In the genomic region with DNA sequence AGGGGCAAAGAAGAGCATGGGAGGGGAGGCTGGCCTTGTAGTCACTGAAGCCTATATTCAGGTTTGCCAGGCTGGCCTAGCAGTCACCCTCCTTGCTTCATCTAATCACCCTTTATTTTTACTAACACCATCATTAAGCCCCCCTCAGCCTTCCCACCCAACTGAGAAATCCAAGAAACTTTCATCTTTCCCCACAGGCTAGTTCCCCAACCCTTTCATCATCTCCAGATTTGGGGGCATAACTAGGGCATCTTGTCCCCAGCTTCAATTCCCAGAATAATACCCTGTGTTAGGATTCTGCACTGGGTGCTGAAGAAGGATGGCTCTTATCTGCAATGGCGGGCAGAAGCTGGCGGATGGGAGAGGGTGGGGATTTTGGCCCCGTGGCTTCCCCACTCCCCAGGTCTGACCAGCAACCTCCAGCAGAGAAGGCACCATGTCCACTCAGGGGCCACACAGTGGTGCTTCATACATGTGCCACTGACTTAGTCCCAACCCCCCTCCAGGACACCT, we compare ENCODE assay signal across 17 cellular contexts. TPM values are rescaled to one million over a fixed set of nuclear protein-coding genes. Genes with fewer than 3 reads are reported as not detected.
A peak's percentile ranks its signal among the peaks of the same experiment; 100 is the strongest.
DNase-seq lines count a peak whose midpoint lies in the region; ATAC-seq and TF ChIP-seq lines count a peak whose summit lies in the region.
"Had no signal": no experiment of that assay in that cellular context is flagged by ENCODE, and none has a peak within 500 bp of the region (broad histone marks: within the 10 kb centered on the region; RNA-seq: fewer than 3 reads in every experiment).

No MANE protein-coding gene starts in this region.

- no peak overlapping the region for H2BK12ac ChIP-seq in H9 (ENCODE audit: insufficient read length, low read depth, low read length)

- H3K56ac ChIP-seq in IMR-90 (ENCODE audit: extremely low read depth, insufficient read depth, low read length) = no peak overlapping the region
- no peak overlapping the region for H3K56ac ChIP-seq in H9 (ENCODE audit: insufficient read length, low read depth, low read length)

- no peak overlapping the region for H4K5ac ChIP-seq in IMR-90 (ENCODE audit: low read depth, low read length)
- H4K5ac ChIP-seq in H9 (ENCODE audit: insufficient read length, low read depth, low read length) = no peak overlapping the region

- no peak overlapping the region for H3K4me3 ChIP-seq in IMR-90 (ENCODE audit: insufficient read depth, low read depth, low read length)
- no peak overlapping the region for H3K4me3 ChIP-seq in spleen
- no peak overlapping the region for H3K4me3 ChIP-seq in MM.1S (ENCODE audit: low read length)

- H3K23me2 ChIP-seq in H9 (ENCODE audit: insufficient read length, low read depth, low read length, poor library complexity, severe bottlenecking) = no peaks in the 10 kb centered on the region

- H3K9me1 ChIP-seq in IMR-90 (ENCODE audit: insufficient read depth, low read length) = peaks cover 17% of the 10 kb centered on the region

- in situ Hi-C loops in IMR-90 (cut with MboI; ENCODE audit: low sequenced_read_pairs) = no loop called here

- H2BK5ac ChIP-seq in IMR-90 (ENCODE audit: low read depth, low read length, poor library complexity, severe bottlenecking) (no peak overlapping the region), H9 (ENCODE audit: insufficient read length, low read length) (no peak overlapping the region)

- no peak overlapping the region for H3K4me3 Mint-ChIP-seq in activated naive CD4-positive, alpha-beta T cell treated with anti-CD3 and anti-CD28 coated beads, Interleukin-2, amount 10 ng/mL, durations not matched to agents 7 days and 5 days
- H3K4me3 Mint-ChIP-seq in glutamatergic neuron (ENCODE audit: unreplicated experiment) (peak overlapping the region; percentile 20), H9 (no peak overlapping the region)
- H3K4me3 Mint-ChIP-seq: CD4-positive, alpha-beta memory T cell had no signal

- TF ChIP-seq CTCF in IMR-90 (conservative IDR thresholded peaks at IDR 0.05; ENCODE audit: low read depth, low read length) = no peak
- no peak for TF ChIP-seq CTCF in glutamatergic neuron (IDR thresholded peaks at IDR 0.05; ENCODE audit: partially characterized antibody, unreplicated experiment)
- TF ChIP-seq CTCF in spleen (IDR thresholded peaks at IDR 0.05 in 8 of 11, conservative IDR thresholded peaks at IDR 0.05 in 3 of 11) = no peak
- TF ChIP-seq CTCF in MM.1S (IDR thresholded peaks at IDR 0.05; ENCODE audit: low read length) = no peak
- TF ChIP-seq CTCF in H9 (conservative IDR thresholded peaks at IDR 0.05) = no peak

- intact Hi-C loops in IMR-90 (cut with micrococcal nuclease) = no loop called here
- intact Hi-C loops in spleen (cut with DNase I; ENCODE audit: low total_unique reads) = no loop called here

- H3K9me3 ChIP-seq in IMR-90 (ENCODE audit: control insufficient read depth, insufficient read depth, low read length) (no peaks in the 10 kb centered on the region; the same call in 1 of the 2 replicates), spleen (no peaks in the 10 kb centered on the region), MM.1S (replicated peaks; ENCODE audit: insufficient read depth, low read length) (no peaks in the 10 kb centered on the region), H9 (ENCODE audit: control insufficient read depth, low read depth, low read length) (no peaks in the 10 kb centered on the region)
- H3K9me3 ChIP-seq: BE2C had no signal

- H3K4ac ChIP-seq in IMR-90 (ENCODE audit: low read depth, low read length) (no peak overlapping the region), H9 (ENCODE audit: low read depth, low read length) (no peak overlapping the region)

- H2BK15ac ChIP-seq in IMR-90 (ENCODE audit: low read depth, low read length) (no peak overlapping the region), H9 (ENCODE audit: low read depth, low read length) (no peak overlapping the region)

- DNase-seq in activated naive CD4-positive, alpha-beta T cell treated with anti-CD3 and anti-CD28 coated beads, Interleukin-2, amount 10 ng/mL, durations not matched to agents 7 days and 5 days = no peak
- DNase-seq in activated naive CD4-positive, alpha-beta T cell treated with anti-CD3 and anti-CD28 coated beads, Interleukin-2, amount 50 U/mL, for 72 hours (ENCODE audit: low spot score in 2 of 2) = no peak
- DNase-seq in IMR-90 (no peak), glutamatergic neuron (no peak), spleen (peak; percentile 40), MM.1S (no peak), NCI-H1105 treated with DMSO at 0.1 percent for 48 hours (lab: John Stamatoyannopoulos, UW) (no peak), H9 (no peak)
- DNase-seq: ACHN; BE2C; Caco-2; CD4-positive, alpha-beta memory T cell; DND-41; GDM1 had no signal

- H3K14ac ChIP-seq in IMR-90 (replicated peaks; ENCODE audit: low read depth, low read length) = no peak overlapping the region
- H3K14ac ChIP-seq in H9 (ENCODE audit: insufficient read depth, low read length) = no peak overlapping the region

- H3K27me3 Mint-ChIP-seq in activated naive CD4-positive, alpha-beta T cell treated with anti-CD3 and anti-CD28 coated beads, Interleukin-2, amount 10 ng/mL, durations not matched to agents 7 days and 5 days = no peaks in the 10 kb centered on the region
- H3K27me3 Mint-ChIP-seq in glutamatergic neuron (ENCODE audit: unreplicated experiment) (peaks cover 3% of the 10 kb centered on the region), H9 (ENCODE audit: low read depth) (no peaks in the 10 kb centered on the region)
- H3K27me3 Mint-ChIP-seq: CD4-positive, alpha-beta memory T cell had no signal

- no peaks in the 10 kb centered on the region for H3K9me2 ChIP-seq in MM.1S (replicated peaks; ENCODE audit: insufficient read depth, low read length)

- dilution Hi-C loops in IMR-90 (cut with HindIII; ENCODE audit: low sequenced_read_pairs, unreplicated experiment) = no loop called here

- no peak overlapping the region for H4K91ac ChIP-seq in IMR-90 (ENCODE audit: insufficient read depth, low read depth, low read length)
- H4K91ac ChIP-seq in H9 (ENCODE audit: insufficient read length, low read depth, low read length) = no peak overlapping the region

- peak overlapping the region; percentile 70 for H3K27ac Mint-ChIP-seq in activated naive CD4-positive, alpha-beta T cell treated with anti-CD3 and anti-CD28 coated beads, Interleukin-2, amount 10 ng/mL, durations not matched to agents 7 days and 5 days
- H3K27ac Mint-ChIP-seq in activated naive CD4-positive, alpha-beta T cell treated with anti-CD3 and anti-CD28 coated beads, Interleukin-2, amount 50 U/mL, for 72 hours = peak overlapping the region in 1 of 2 donors; percentile 36
- H3K27ac Mint-ChIP-seq in glutamatergic neuron (ENCODE audit: unreplicated experiment) (no peak overlapping the region), H9 (no peak overlapping the region)

- no peak overlapping the region for H2AFZ ChIP-seq in IMR-90 (replicated peaks; ENCODE audit: low read length, poor library complexity)
- H2AFZ ChIP-seq in MM.1S (ENCODE audit: low read length) = no peak overlapping the region
- H2AFZ ChIP-seq in H9 (ENCODE audit: low read length) = no peak overlapping the region

- peaks cover 61% of the 10 kb centered on the region for H3K36me3 Mint-ChIP-seq in activated naive CD4-positive, alpha-beta T cell treated with anti-CD3 and anti-CD28 coated beads, Interleukin-2, amount 10 ng/mL, durations not matched to agents 7 days and 5 days
- peaks cover 22 to 37% of the 10 kb centered on the region in 2 donors for H3K36me3 Mint-ChIP-seq in activated naive CD4-positive, alpha-beta T cell treated with anti-CD3 and anti-CD28 coated beads, Interleukin-2, amount 50 U/mL, for 72 hours
- H3K36me3 Mint-ChIP-seq in glutamatergic neuron (ENCODE audit: unreplicated experiment) (peaks cover 16% of the 10 kb centered on the region), H9 (ENCODE audit: insufficient read depth in 1 of 3, low read depth in 3 of 3) (peaks cover 66 to 81% (median 75%) of the 10 kb centered on the region in 3 experiments)

- H3K79me2 ChIP-seq in MM.1S (ENCODE audit: low read length) (no peaks in the 10 kb centered on the region), H9 (ENCODE audit: insufficient read depth, low read length) (no peaks in the 10 kb centered on the region; the same call in 1 of the 2 replicates)

- TF ChIP-seq RAD21 in IMR-90 (IDR thresholded peaks at IDR 0.05; ENCODE audit: low read length) = no peak

- H3K79me1 ChIP-seq in IMR-90 (ENCODE audit: low read depth in 1 of 2, low read length in 2 of 2) (peaks cover 8 to 25% of the 10 kb centered on the region in 2 experiments), H9 (ENCODE audit: insufficient read depth, low read depth, low read length, poor library complexity, severe bottlenecking) (no peaks in the 10 kb centered on the region)

- BruUV-seq in IMR-90 (replicated peaks; lab: Mats Ljungman, UMichigan) = no TSS peak

- H3K4me1 ChIP-seq in IMR-90 (ENCODE audit: control insufficient read depth, insufficient read depth, low read length) = no peaks in the 10 kb centered on the region; the same call in 1 of the 2 replicates
- peaks cover under 1 to 21% (median 4%) of the 10 kb centered on the region in 6 donors for H3K4me1 ChIP-seq in spleen
- H3K4me1 ChIP-seq in MM.1S (ENCODE audit: low read length) = no peaks in the 10 kb centered on the region
- H3K4me1 ChIP-seq in H9 (ENCODE audit: insufficient read depth, low read length) = no peaks in the 10 kb centered on the region
- H3K4me1 ChIP-seq: BE2C, Caco-2 had no signal

- H3K23ac ChIP-seq in IMR-90 (ENCODE audit: low read depth, low read length) (no peak overlapping the region; the same call in 1 of the 2 replicates), H9 (ENCODE audit: insufficient read length, low read depth, low read length) (no peak overlapping the region)

- no peak for ATAC-seq in activated naive CD4-positive, alpha-beta T cell treated with anti-CD3 and anti-CD28 coated beads, Interleukin-2, amount 50 U/mL, for 72 hours
- no peak for ATAC-seq in IMR-90 (ENCODE audit: low read depth)

- H3K4me1 Mint-ChIP-seq in activated naive CD4-positive, alpha-beta T cell treated with anti-CD3 and anti-CD28 coated beads, Interleukin-2, amount 10 ng/mL, durations not matched to agents 7 days and 5 days = peaks cover 11% of the 10 kb centered on the region
- H3K4me1 Mint-ChIP-seq in glutamatergic neuron (ENCODE audit: low read depth, unreplicated experiment) = peaks cover 4% of the 10 kb centered on the region
- H3K4me1 Mint-ChIP-seq in H9 = peaks cover 0 to 5% of the 10 kb centered on the region in 2 experiments; a peak in 2 of 4 replicates

- H3T11ph ChIP-seq in H9 (ENCODE audit: low read length) = no peak overlapping the region

- H3K27ac ChIP-seq in IMR-90 (ENCODE audit: insufficient read depth, low read length) (no peak overlapping the region), spleen (no peak overlapping the region), MM.1S (ENCODE audit: low read length) (no peak overlapping the region), H9 (ENCODE audit: insufficient read length, low read depth, low read length) (no peak overlapping the region)
- H3K27ac ChIP-seq: C4-2B had no signal

- H4K8ac ChIP-seq in IMR-90 (ENCODE audit: low read depth in 2 of 2, low read length in 2 of 2) = no peak overlapping the region
- H4K8ac ChIP-seq in H9 (replicated peaks; ENCODE audit: insufficient read length, low read depth, low read length) = no peak overlapping the region

- WGBS in IMR-90 (ENCODE audit: extremely low coverage in 2 of 2, insufficient read length in 1 of 2), 2 experiments = no CpG with 5 or more reads among the region's 3 CpGs
- 95 to 100% (median 97%) methylated on average over 2 to 3 of the region's 3 CpGs for WGBS in spleen, 5 donors
- WGBS in H9 (ENCODE audit: extremely low coverage, insufficient read length, low lambda C conversion rate) = no CpG with 5 or more reads among the region's 3 CpGs

- peak overlapping the region; percentile 5 for H2AK9ac ChIP-seq in IMR-90 (replicated peaks; ENCODE audit: low read depth, low read length, poor library complexity)

- POLR2A ChIA-PET in IMR-90 (lab: Charles Lee; ENCODE audit: unreplicated experiment) = no interaction called here

- H2AK5ac ChIP-seq in IMR-90 (ENCODE audit: low read depth, low read length) (no peak overlapping the region), H9 (ENCODE audit: insufficient read length, low read length) (no peak overlapping the region)

- no peak overlapping the region for H3K9ac ChIP-seq in IMR-90 (ENCODE audit: low read depth, low read length)
- no peak overlapping the region for H3K9ac ChIP-seq in MM.1S (ENCODE audit: low read length)
- H3K9ac ChIP-seq in H9 (ENCODE audit: extremely low read depth, insufficient read length, low read length) = no peak overlapping the region

- H3K18ac ChIP-seq in IMR-90 (ENCODE audit: low read depth, low read length) (no peak overlapping the region), H9 (ENCODE audit: insufficient read length, low read depth, low read length) (no peak overlapping the region)

- peaks cover 45% of the 10 kb centered on the region for H3K36me3 ChIP-seq in IMR-90 (ENCODE audit: control insufficient read depth, insufficient read depth, low read length)
- H3K36me3 ChIP-seq in spleen = peaks cover 0 to 88% (median 52%) of the 10 kb centered on the region in 6 donors
- H3K36me3 ChIP-seq in MM.1S (replicated peaks; ENCODE audit: insufficient read depth, low read length) = no peaks in the 10 kb centered on the region

- H3F3A ChIP-seq in MM.1S (ENCODE audit: insufficient read depth, low read length) = no peaks in the 10 kb centered on the region

- H3K27me3 ChIP-seq in IMR-90 (ENCODE audit: control insufficient read depth, insufficient read depth, low read length) (no peaks in the 10 kb centered on the region), spleen (replicated peaks in 1 of 7) (no peaks in the 10 kb centered on the region), MM.1S (replicated peaks; ENCODE audit: insufficient read depth, low read length) (no peaks in the 10 kb centered on the region), H9 (ENCODE audit: insufficient read depth, low read length) (no peaks in the 10 kb centered on the region)
- H3K27me3 ChIP-seq: BE2C had no signal

- H3K4me2 ChIP-seq in IMR-90 (ENCODE audit: low read depth, low read length) (no peak overlapping the region), MM.1S (ENCODE audit: low read depth, low read length) (no peak overlapping the region), H9 (ENCODE audit: insufficient read depth, insufficient read length, low read length) (no peak overlapping the region)

- no peak overlapping the region for H2BK120ac ChIP-seq in IMR-90 (ENCODE audit: low read depth, low read length)
- no peak overlapping the region for H2BK120ac ChIP-seq in H9 (ENCODE audit: low read depth, low read length, poor library complexity, severe bottlenecking)

- peaks cover 16% of the 10 kb centered on the region; the same call in 1 of the 2 replicates for H4K20me1 ChIP-seq in IMR-90 (ENCODE audit: insufficient read depth, low read length)
- no peaks in the 10 kb centered on the region for H4K20me1 ChIP-seq in MM.1S (ENCODE audit: insufficient read depth, low read length)
- H4K20me1 ChIP-seq in H9 (ENCODE audit: control insufficient read depth, insufficient read depth, insufficient read length) = no peaks in the 10 kb centered on the region

- H2BK20ac ChIP-seq in IMR-90 (ENCODE audit: low read depth, low read length) = no peak overlapping the region
- no peak overlapping the region for H2BK20ac ChIP-seq in H9 (ENCODE audit: low read depth, low read length, poor library complexity, severe bottlenecking)

- TF ChIP-seq POLR2A in IMR-90 (IDR thresholded peaks at IDR 0.05; ENCODE audit: low read depth, low read length) = no peak
- TF ChIP-seq POLR2A in spleen (IDR thresholded peaks at IDR 0.05) = no peak

- CTCF ChIA-PET in activated naive CD4-positive, alpha-beta T cell treated with anti-CD3 and anti-CD28 coated beads, Interleukin-2, amount 10 ng/mL, durations not matched to agents 7 days and 5 days (lab: Charles Lee) = interaction anchor here (2.2 kb wide), 1 partner anchor 10 kb away, joined by 14 read pairs; no protein-coding TSS in a partner anchor
- CTCF ChIA-PET in IMR-90 (lab: Yijun Ruan, JAX) = no interaction called here

- no peaks in the 10 kb centered on the region for H3K9me3 Mint-ChIP-seq in activated naive CD4-positive, alpha-beta T cell treated with anti-CD3 and anti-CD28 coated beads, Interleukin-2, amount 10 ng/mL, durations not matched to agents 7 days and 5 days
- H3K9me3 Mint-ChIP-seq in activated naive CD4-positive, alpha-beta T cell treated with anti-CD3 and anti-CD28 coated beads, Interleukin-2, amount 50 U/mL, for 72 hours = no peaks in the 10 kb centered on the region
- H3K9me3 Mint-ChIP-seq in glutamatergic neuron (ENCODE audit: unreplicated experiment) (peaks cover 2% of the 10 kb centered on the region), H9 (peaks cover 18 to 19% of the 10 kb centered on the region in 2 experiments)
- H3K9me3 Mint-ChIP-seq: CD4-positive, alpha-beta memory T cell had no signal

RNA-seq across cellular contexts. Expression of a gene that starts 6.9 kb away (rescaled TPM):
- total RNA-seq in activated naive CD4-positive, alpha-beta T cell treated with anti-CD3 and anti-CD28 coated beads, Interleukin-2, amount 50 U/mL, for 72 hours = 10 to 100 TPM; 40.9 to 89.2 TPM
- total RNA-seq in IMR-90 (2012; rRNA removed) (11.1 and 13.4 TPM in 2 replicates), glutamatergic neuron (ENCODE audit: unreplicated experiment) (99.9 TPM), spleen (10 to 100 TPM; 31.4 to 52.3 (median 34.9) TPM), H9 (2021) (48.9 and 50.2 TPM in 2 replicates)
- polyA plus RNA-seq in IMR-90 (2012; rRNA removed) (23.9 and 29.4 TPM in 2 replicates), spleen (10 to 100 TPM; 25.3 to 35.7 (median 27.9) TPM)
- polyA plus RNA-seq in IMR-90 (2012; cell fraction: cytosol; rRNA removed) = 22.8 and 50.7 TPM in 2 replicates
- polyA plus RNA-seq in IMR-90 (2012; cell fraction: nucleus; rRNA removed; ENCODE audit: low replicate concordance) = 32.9 and 58.5 TPM in 2 replicates

RNA-seq across cellular contexts. Expression of a gene that starts 13.5 kb away (rescaled TPM):
- total RNA-seq in activated naive CD4-positive, alpha-beta T cell treated with anti-CD3 and anti-CD28 coated beads, Interleukin-2, amount 50 U/mL, for 72 hours = 100 to 1,000 TPM in 1 of 2 donors, 10 to 100 TPM in 1; 66.7 to 146 TPM
- 46.7 and 52.0 TPM in 2 replicates for total RNA-seq in IMR-90 (2012; rRNA removed)
- polyA plus RNA-seq in IMR-90 (2012; rRNA removed) = 19.0 and 21.0 TPM in 2 replicates
- 24.4 and 34.6 TPM in 2 replicates for polyA plus RNA-seq in IMR-90 (2012; cell fraction: cytosol; rRNA removed)
- polyA plus RNA-seq in IMR-90 (2012; cell fraction: nucleus; rRNA removed; ENCODE audit: low replicate concordance) = 24.9 and 32.5 TPM in 2 replicates
- 54.1 TPM for total RNA-seq in glutamatergic neuron (ENCODE audit: unreplicated experiment)
- total RNA-seq in spleen = 100 to 1,000 TPM in 2 of 7 donors, 10 to 100 TPM in 5; 73.8 to 110 (median 80.9) TPM
- polyA plus RNA-seq in spleen = 10 to 100 TPM; 28.7 to 42.5 (median 32.4) TPM
- total RNA-seq in H9 (2021) = 73.4 and 74.3 TPM in 2 replicates

RNA-seq across cellular contexts. Expression of a gene that starts 13.7 kb away (rescaled TPM):
- 1 to 10 TPM; 2.9 to 4.8 TPM for total RNA-seq in activated naive CD4-positive, alpha-beta T cell treated with anti-CD3 and anti-CD28 coated beads, Interleukin-2, amount 50 U/mL, for 72 hours
- total RNA-seq in IMR-90 (2012; rRNA removed) = 0.18 and 0.28 TPM in 2 replicates
- 0.70 and 0.85 TPM in 2 replicates for polyA plus RNA-seq in IMR-90 (2012; rRNA removed)
- 0.38 and 1.2 TPM in 2 replicates for polyA plus RNA-seq in IMR-90 (2012; cell fraction: cytosol; rRNA removed)
- 0.44 and 0.69 TPM in 2 replicates for polyA plus RNA-seq in IMR-90 (2012; cell fraction: nucleus; rRNA removed; ENCODE audit: low replicate concordance)
- 3.7 TPM for total RNA-seq in glutamatergic neuron (ENCODE audit: unreplicated experiment)
- total RNA-seq in spleen = 1 to 10 TPM; 2.0 to 7.8 (median 4.2) TPM
- 1 to 10 TPM; 2.7 to 4.7 (median 3.7) TPM for polyA plus RNA-seq in spleen
- 2.2 and 2.5 TPM in 2 replicates for total RNA-seq in H9 (2021)
- total RNA-seq: A172 had no signal

RNA-seq across cellular contexts. Expression of a gene that starts 29.4 kb away (rescaled TPM):
- 1 to 10 TPM in 1 of 2 donors, under 1 TPM in 1; 0.49 to 2.2 TPM for total RNA-seq in activated naive CD4-positive, alpha-beta T cell treated with anti-CD3 and anti-CD28 coated beads, Interleukin-2, amount 50 U/mL, for 72 hours
- not detected in 2 replicates for total RNA-seq in IMR-90 (2012; rRNA removed)
- polyA plus RNA-seq in IMR-90 (2012; rRNA removed) = not detected in 2 replicates
- polyA plus RNA-seq in IMR-90 (2012; cell fraction: cytosol; rRNA removed) = 0.09 TPM in 1 of 2 replicates, not detected in the other
- 1.3 and 2.4 TPM in 2 replicates for polyA plus RNA-seq in IMR-90 (2012; cell fraction: nucleus; rRNA removed; ENCODE audit: low replicate concordance)
- 0.66 TPM for total RNA-seq in glutamatergic neuron (ENCODE audit: unreplicated experiment)
- 10 to 100 TPM in 2 of 7 donors, 1 to 10 TPM in 5; 3.7 to 12.9 (median 9.0) TPM for total RNA-seq in spleen
- 1 to 10 TPM; 4.6 to 9.6 (median 8.3) TPM for polyA plus RNA-seq in spleen
- total RNA-seq in H9 (2021) = 0.31 and 0.72 TPM in 2 replicates
- total RNA-seq: A172, H4 had no signal

RNA-seq across cellular contexts. Expression of a gene that starts 29.7 kb away (rescaled TPM):
- total RNA-seq in activated naive CD4-positive, alpha-beta T cell treated with anti-CD3 and anti-CD28 coated beads, Interleukin-2, amount 50 U/mL, for 72 hours = under 1 TPM in 1 of 2 donors, not detected in 1; 0.14 TPM
- total RNA-seq in IMR-90 (2012; rRNA removed) (not detected in 2 replicates), glutamatergic neuron (ENCODE audit: unreplicated experiment) (0.44 TPM), spleen (under 1 TPM in 1 of 7 donors, not detected in 6; 0.13 TPM), H9 (2021) (not detected in 2 replicates)
- polyA plus RNA-seq in IMR-90 (2012; rRNA removed) (not detected in 2 replicates), spleen (under 1 TPM in 1 of 3 donors, not detected in 2; 0.03 TPM)
- polyA plus RNA-seq in IMR-90 (2012; cell fraction: cytosol; rRNA removed) = not detected in 2 replicates
- polyA plus RNA-seq in IMR-90 (2012; cell fraction: nucleus; rRNA removed; ENCODE audit: low replicate concordance) = 0.09 TPM in 1 of 2 replicates, not detected in the other
- total RNA-seq: A172; Caco-2; CD4-positive, alpha-beta memory T cell; H4 had no signal
